Comparison of ENCODE assay signal across 1 cellular context in the genomic region with DNA sequence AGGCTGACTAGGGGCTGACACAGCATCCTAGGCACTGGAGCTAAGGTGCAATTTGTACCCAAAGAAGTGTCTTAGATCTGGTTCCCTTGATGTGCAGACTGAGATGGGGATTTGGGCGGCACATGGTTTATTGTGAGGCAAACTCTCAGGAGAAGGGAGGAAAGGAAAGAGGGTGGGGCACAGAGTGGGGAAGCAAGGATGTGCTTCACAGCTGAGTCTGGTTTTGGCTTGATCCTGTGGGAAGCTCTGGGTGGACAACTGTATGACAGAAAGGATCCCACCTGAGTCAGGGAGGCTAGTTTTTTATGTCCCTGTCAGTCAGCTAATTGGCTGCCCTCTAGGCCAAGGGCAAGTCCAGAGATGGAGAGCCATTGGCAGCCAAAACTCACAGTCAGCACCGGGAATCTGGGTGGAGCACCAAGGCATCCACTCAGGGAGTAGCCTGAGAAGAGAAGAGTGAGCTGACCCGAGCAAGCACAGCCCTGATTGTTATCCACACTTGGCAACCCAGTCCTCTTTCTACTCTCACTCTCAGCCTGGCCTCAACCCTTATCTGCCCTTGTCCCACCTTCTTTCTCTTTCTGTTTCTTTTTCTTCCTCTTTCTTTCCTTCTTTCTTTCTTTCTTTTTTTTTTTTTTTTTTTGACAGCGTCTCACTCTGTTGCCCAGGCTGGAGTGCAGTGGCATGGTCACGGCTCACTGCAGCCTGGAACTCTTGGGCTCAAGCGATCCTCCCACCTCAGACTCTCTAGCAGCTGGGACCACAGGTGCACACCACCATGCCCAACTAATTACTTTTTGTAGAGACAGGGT.
TF ChIP-seq lines count a peak whose summit lies in the region.

No MANE protein-coding gene starts in this region.

TF ChIP-seq in K562, 482 proteins besides CTCF, POLR2A, EP300 and RAD21:
- TF ChIP-seq MTA1 (IDR thresholded peaks at IDR 0.05; ENCODE audit: borderline replicate concordance) (peak; percentile 36; the same call in 1 of the 2 replicates), ZNF551 (CRISPR knock-in tag; IDR thresholded peaks at IDR 0.05) (no peak), NR2C2 (CRISPR knock-in tag; IDR thresholded peaks at IDR 0.05) (no peak), NR2C2 (tag; IDR thresholded peaks at IDR 0.05) (peak; percentile 35; the same call in 1 of the 2 replicates), DPF2 (IDR thresholded peaks at IDR 0.05) (0 out of 2 replicates have a peak, but pooled peaks have one; percentile 18)
